In genomic region chr6:126618639-126619331, GRCh38 we compare ENCODE assay signal across 24 cellular contexts.
"Had no signal": no experiment of that assay in that cellular context is flagged by ENCODE, and none has a peak within 500 bp of the region (broad histone marks: within the 10 kb centered on the region; RNA-seq: fewer than 3 reads in every experiment).

No MANE protein-coding gene starts in this region.

- H3K27me3 ChIP-seq: Peyer's patch, SJCRH30 had no signal

- H3K4me3 ChIP-seq: Peyer's patch, SJCRH30 had no signal

- H3K9me3 ChIP-seq: Peyer's patch, SJCRH30 had no signal

- H3K4me1 ChIP-seq: SJCRH30 had no signal

- DNase-seq: activated CD4-positive, alpha-beta memory T cell treated with anti-CD3 and anti-CD28 coated beads for 36 hours; activated CD4-positive, alpha-beta T cell treated with anti-CD3 and anti-CD28 coated beads for 1 hour; activated CD4-positive, alpha-beta T cell treated with anti-CD3 and anti-CD28 coated beads, Interleukin-2, amount 10 ng/mL, durations not matched to agents 24 days and 14 days; activated CD8-positive, alpha-beta memory T cell treated with anti-CD3 and anti-CD28 coated beads for 24 hours; activated gamma-delta T cell; activated naive CD4-positive, alpha-beta T cell treated with anti-CD3 and anti-CD28 coated beads for 36 hours; activated T-cell treated with anti-CD3 and anti-CD28 coated beads for 4 hours; activated T-cell treated with anti-CD3 and anti-CD28 coated beads, Interleukin-2, amount 50 U/mL, for 48 hours; amygdala; NCI-H1048; NCI-H1417 treated with DMSO at 0.1 percent for 48 hours; NCI-H1694; NCI-H2029; NCI-H2107; NCI-H510A treated with DMSO at 0.1 percent for 48 hours; Peyer's patch; Right ventricle myocardium superior; SJCRH30; SW 1271 had no signal

- FAIRE-seq: astrocyte had no signal

- H3K36me3 ChIP-seq: Peyer's patch, SJCRH30 had no signal

- ATAC-seq: activated T-helper 17 cell treated with anti-CD3 and anti-CD28 coated beads, Interleukin-2, amount 50 U/mL, for 72 hours; SK-N-SH treated with all-trans-retinoic acid at 6 μM for 48 hours; WTC11 had no signal

- H3K27ac ChIP-seq: RWPE1, SJCRH30 had no signal
